ENCODE assay signal across 19 cellular contexts in the genomic region with DNA sequence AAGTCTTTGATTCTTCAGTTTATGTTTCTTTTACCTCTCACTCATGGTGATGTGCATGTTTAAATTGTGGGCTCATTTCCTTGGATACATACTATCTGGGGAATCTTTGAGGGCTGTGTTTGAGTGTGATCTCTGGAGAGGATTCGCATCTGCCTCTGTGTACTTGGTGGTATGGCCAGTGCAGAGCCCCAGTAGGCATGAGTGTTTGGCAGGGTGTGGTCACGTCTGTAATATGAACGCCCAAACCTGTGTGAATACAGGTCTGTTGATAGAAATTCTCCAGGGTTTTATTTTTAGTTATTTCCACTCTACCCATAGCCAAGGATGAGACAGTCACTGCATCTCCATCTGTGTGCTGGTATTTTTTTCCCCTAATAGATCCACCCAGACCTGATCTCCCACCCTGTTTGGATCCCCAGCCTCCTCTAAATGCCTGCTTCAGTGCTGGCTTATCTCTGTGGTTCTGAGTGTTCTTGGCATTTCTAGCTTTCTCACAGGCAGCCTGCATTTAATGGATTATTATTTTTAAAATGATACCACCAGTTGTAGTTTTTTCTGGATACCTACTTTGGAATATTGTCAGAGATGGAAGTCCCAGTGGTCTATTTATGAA. TPM values are rescaled to one million over a fixed set of nuclear protein-coding genes. Genes with fewer than 3 reads are reported as not detected.
DNase-seq lines count a peak whose midpoint lies in the region; ATAC-seq and TF ChIP-seq lines count a peak whose summit lies in the region.
"Had no signal": no experiment of that assay in that cellular context is flagged by ENCODE, and none has a peak within 500 bp of the region (broad histone marks: within the 10 kb centered on the region; RNA-seq: fewer than 3 reads in every experiment).

No MANE protein-coding gene starts in this region.

- WGBS in thyroid gland, 2 donors: 92 to 96% methylated on average over 3 of the region's 3 CpGs

- H3K4me1 ChIP-seq in thyroid gland: peaks cover 38 to 40% of the 10 kb centered on the region in 2 donors

- no peaks in the 10 kb centered on the region for H3K27me3 ChIP-seq in thyroid gland

- TF ChIP-seq POLR2A in erythroblast (IDR thresholded peaks at IDR 0.05; ENCODE audit: low read length) (no peak), thyroid gland (IDR thresholded peaks at IDR 0.05) (no peak)

- intact Hi-C loops in left cardiac atrium (cut with DNase I) (no loop called here), thyroid gland (cut with DNase I) (no loop called here)

- peak overlapping the region in 2 of 3 donors; percentile 19 to 66 for H3K27ac ChIP-seq in thyroid gland

- TF ChIP-seq CTCF in thyroid gland (IDR thresholded peaks at IDR 0.05): no peak

- H3K36me3 ChIP-seq in thyroid gland: peaks cover 0 to 5% of the 10 kb centered on the region in 2 donors

- H3K9me3 ChIP-seq in thyroid gland: no peaks in the 10 kb centered on the region

- peak; percentile 31 to 38 for ATAC-seq in left cardiac atrium
- no peak for ATAC-seq in GM21576 (IDR thresholded peaks at IDR 0.05; ENCODE audit: unreplicated experiment)
- no peak for ATAC-seq in GM18868 (IDR thresholded peaks at IDR 0.05; ENCODE audit: unreplicated experiment)
- ATAC-seq: SK-N-SH treated with all-trans-retinoic acid at 6 μM for 48 hours had no signal

- H3K4me3 ChIP-seq in thyroid gland (replicated peaks in 1 of 3): no peak overlapping the region

- peak; percentile 52 for DNase-seq in OCI-M1 (lab: John Stamatoyannopoulos, UW)
- DNase-seq in erythroblast (lab: John Stamatoyannopoulos, UW): peak; percentile 60
- no peak for DNase-seq in left cardiac atrium
- no peak for DNase-seq in thyroid gland
- no peak for DNase-seq in stimulated activated CD4-positive, alpha-beta T cell treated with anti-CD3 and anti-CD28 coated beads, Interleukin-1b, Interleukin-23, amount 100 ng/mL, for 48 hours
- DNase-seq: ACHN; C1 segment of cervical spinal cord; CD8-positive, alpha-beta memory T cell; DMS79 treated with DMSO at 0.1 percent for 48 hours; KG1; MV-4-11; NCI-H1694 treated with DMSO at 0.1 percent for 48 hours; NCI-H2107; NCI-H510A; NCI-H82; SIG-M5 had no signal

RNA-seq across cellular contexts. Expression of a gene that starts 37.5 kb away (rescaled TPM):
- total RNA-seq in left cardiac atrium (10 to 100 TPM; 46.2 to 51.6 TPM), thyroid gland (100 to 1,000 TPM; 200 to 266 (median 232) TPM)

Comparison
In these comparisons a context has a peak if more than half of its experiments do, and no peak if none do; other contexts are left out.
1. DNase-seq: peak in OCI-M1 (single experiment) and erythroblast (2 of 2); none in left cardiac atrium (single experiment), thyroid gland (0 of 2) and stimulated activated CD4-positive, alpha-beta T cell treated with anti-CD3 and anti-CD28 coated beads, Interleukin-1b, Interleukin-23, amount 100 ng/mL, for 48 hours (single experiment).
2. ATAC-seq: peak in left cardiac atrium (2 of 2); none in GM21576 (single experiment) and GM18868 (single experiment).